In genomic region chr9:131030239-131030977, GRCh38 we compare ENCODE assay signal across 36 cellular contexts. TPM values are rescaled to one million over a fixed set of nuclear protein-coding genes. Genes with fewer than 3 reads are reported as not detected.
"Had no signal": no experiment of that assay in that cellular context is flagged by ENCODE, and none has a peak within 500 bp of the region (broad histone marks: within the 10 kb centered on the region; RNA-seq: fewer than 3 reads in every experiment).

No MANE protein-coding gene starts in this region.

- H3K27ac ChIP-seq: adrenal gland, body of pancreas, foreskin keratinocyte, gastrocnemius medialis, heart left ventricle, WERI-Rb-1 had no signal

- H3K4me1 Mint-ChIP-seq: activated B cell treated with CpG ODN at 0.5 μM for 24 hours; activated naive CD4-positive, alpha-beta T cell treated with anti-CD3 and anti-CD28 coated beads, Interleukin-2, amount 50 U/mL, for 24 hours; activated naive CD8-positive, alpha-beta T cell treated with anti-CD3 and anti-CD28 coated beads for 36 hours; activated naive CD8-positive, alpha-beta T cell treated with anti-CD3 and anti-CD28 coated beads, Interleukin-2, amount 50 U/mL, for 24 hours; activated T-helper 17 cell treated with anti-CD3 and anti-CD28 coated beads, Interleukin-2, amount 50 U/mL, for 72 hours had no signal

- H3K27me3 ChIP-seq: adrenal gland, body of pancreas, heart left ventricle had no signal

- H3K4me1 ChIP-seq: adrenal gland, body of pancreas, foreskin keratinocyte, gastrocnemius medialis, heart left ventricle had no signal

- H3K9me3 Mint-ChIP-seq: activated B cell treated with CpG ODN at 0.5 μM for 24 hours; activated CD8-positive, alpha-beta T cell treated with anti-CD3 and anti-CD28 coated beads for 36 hours; activated naive CD4-positive, alpha-beta T cell treated with anti-CD3 and anti-CD28 coated beads for 36 hours; activated naive CD4-positive, alpha-beta T cell treated with anti-CD3 and anti-CD28 coated beads, Interleukin-2, amount 50 U/mL, for 24 hours; activated naive CD8-positive, alpha-beta T cell treated with anti-CD3 and anti-CD28 coated beads for 36 hours; activated naive CD8-positive, alpha-beta T cell treated with anti-CD3 and anti-CD28 coated beads, Interleukin-2, amount 50 U/mL, for 24 hours; activated T-cell treated with anti-CD3 and anti-CD28 coated beads, Interleukin-2, amount 50 U/mL, for 4 hours; activated T-helper 17 cell treated with anti-CD3 and anti-CD28 coated beads, Interleukin-2, amount 50 U/mL, for 72 hours; effector memory CD8-positive, alpha-beta T cell; T-helper 2 cell treated with Interferon-gamma antibody and Interleukin-4, amounts not matched to agents 5 μg/mL and 100 μg/mL, for 36 hours had no signal

- H3K27me3 Mint-ChIP-seq: activated CD8-positive, alpha-beta T cell treated with anti-CD3 and anti-CD28 coated beads for 36 hours; activated naive CD8-positive, alpha-beta T cell treated with anti-CD3 and anti-CD28 coated beads for 36 hours had no signal

- ATAC-seq: activated CD4-positive, CD25-positive, alpha-beta regulatory T cell treated with anti-CD3 and anti-CD28 coated beads, Interleukin-2, amount 50 U/mL, for 24 hours; activated CD8-positive, alpha-beta T cell treated with anti-CD3 and anti-CD28 coated beads for 36 hours; activated naive CD8-positive, alpha-beta T cell treated with anti-CD3 and anti-CD28 coated beads, Interleukin-2, amount 50 U/mL, for 24 hours; activated T-cell treated with anti-CD3 and anti-CD28 coated beads, Interleukin-2, amount 50 U/mL, for 4 hours; activated T-helper 17 cell treated with anti-CD3 and anti-CD28 coated beads, Interleukin-2, amount 50 U/mL, for 72 hours; body of pancreas; effector memory CD8-positive, alpha-beta T cell; esophagus mucosa; foreskin keratinocyte; gastrocnemius medialis; heart left ventricle; T-helper 17 cell had no signal

- H3K4me3 ChIP-seq: adrenal gland, body of pancreas, gastrocnemius medialis, heart left ventricle had no signal

- H3K36me3 ChIP-seq: adrenal gland, gastrocnemius medialis, heart left ventricle, WERI-Rb-1 had no signal

- FAIRE-seq: colon, endometrium, endothelial cell of umbilical vein had no signal

- H3K4me3 Mint-ChIP-seq: activated B cell treated with CpG ODN at 0.5 μM for 24 hours; activated CD8-positive, alpha-beta T cell treated with anti-CD3 and anti-CD28 coated beads for 36 hours; activated naive CD4-positive, alpha-beta T cell treated with anti-CD3 and anti-CD28 coated beads for 36 hours; activated naive CD4-positive, alpha-beta T cell treated with anti-CD3 and anti-CD28 coated beads, Interleukin-2, amount 50 U/mL, for 24 hours; activated naive CD8-positive, alpha-beta T cell treated with anti-CD3 and anti-CD28 coated beads for 36 hours; activated naive CD8-positive, alpha-beta T cell treated with anti-CD3 and anti-CD28 coated beads, Interleukin-2, amount 50 U/mL, for 24 hours; activated T-cell treated with anti-CD3 and anti-CD28 coated beads, Interleukin-2, amount 50 U/mL, for 4 hours; activated T-helper 17 cell treated with anti-CD3 and anti-CD28 coated beads, Interleukin-2, amount 50 U/mL, for 72 hours; effector memory CD8-positive, alpha-beta T cell; T-helper 17 cell; T-helper 2 cell treated with Interferon-gamma antibody and Interleukin-4, amounts not matched to agents 5 μg/mL and 100 μg/mL, for 36 hours had no signal

- H3K27ac Mint-ChIP-seq: activated B cell treated with CpG ODN at 0.5 μM for 24 hours; activated CD8-positive, alpha-beta T cell treated with anti-CD3 and anti-CD28 coated beads for 36 hours; activated naive CD4-positive, alpha-beta T cell treated with anti-CD3 and anti-CD28 coated beads for 36 hours; activated naive CD4-positive, alpha-beta T cell treated with anti-CD3 and anti-CD28 coated beads, Interleukin-2, amount 50 U/mL, for 24 hours; activated naive CD8-positive, alpha-beta T cell treated with anti-CD3 and anti-CD28 coated beads for 36 hours; activated naive CD8-positive, alpha-beta T cell treated with anti-CD3 and anti-CD28 coated beads, Interleukin-2, amount 50 U/mL, for 24 hours; activated T-helper 17 cell treated with anti-CD3 and anti-CD28 coated beads, Interleukin-2, amount 50 U/mL, for 72 hours; effector memory CD8-positive, alpha-beta T cell; T-helper 17 cell; T-helper 2 cell treated with Interferon-gamma antibody and Interleukin-4, amounts not matched to agents 5 μg/mL and 100 μg/mL, for 36 hours had no signal

- H3K9me3 ChIP-seq: adrenal gland, body of pancreas, gastrocnemius medialis, heart left ventricle had no signal

- DNase-seq: activated B cell treated with CpG ODN at 0.5 μM for 24 hours; activated CD4-positive, alpha-beta T cell treated with anti-CD3 and anti-CD28 coated beads for 48 hours; activated CD4-positive, alpha-beta T cell treated with anti-CD3 and anti-CD28 coated beads, Interleukin-2, amount 50 U/mL, for 1 hour; activated CD4-positive, alpha-beta T cell treated with anti-CD3 and anti-CD28 coated beads, Interleukin-2, amount 50 U/mL, for 48 hours; activated CD8-positive, alpha-beta memory T cell treated with anti-CD3 and anti-CD28 coated beads for 24 hours; activated CD8-positive, alpha-beta T cell treated with anti-CD3 and anti-CD28 coated beads for 36 hours; activated effector memory CD4-positive, alpha-beta T cell treated with Interleukin-2 at 50 U/mL for 16 hours; activated naive CD4-positive, alpha-beta T cell treated with anti-CD3 and anti-CD28 coated beads for 36 hours; activated naive CD8-positive, alpha-beta T cell treated with anti-CD3 and anti-CD28 coated beads for 36 hours; activated naive CD8-positive, alpha-beta T cell treated with anti-CD3 and anti-CD28 coated beads, Interleukin-2, amount 50 U/mL, for 24 hours; activated T-cell treated with anti-CD3 and anti-CD28 coated beads, Interleukin-2, amount 50 U/mL, for 4 hours; adrenal gland; amygdala; aorta; body of pancreas; caudate nucleus; cortex of kidney; dermis blood vessel endothelial cell; effector CD4-positive, alpha-beta T cell; effector memory CD8-positive, alpha-beta T cell; foreskin keratinocyte; gastrocnemius medialis; glutamatergic neuron; T-helper 1 cell; T-helper 17 cell; T1000; WERI-Rb-1 had no signal

- H3K36me3 Mint-ChIP-seq: activated naive CD4-positive, alpha-beta T cell treated with anti-CD3 and anti-CD28 coated beads, Interleukin-2, amount 50 U/mL, for 24 hours; activated naive CD8-positive, alpha-beta T cell treated with anti-CD3 and anti-CD28 coated beads for 36 hours had no signal

RNA-seq across cellular contexts. Expression of gene LAMC3, which starts 21.4 kb away (rescaled TPM):
- total RNA-seq: activated B cell treated with CpG ODN at 0.5 μM for 24 hours, foreskin keratinocyte had no signal
- polyA plus RNA-seq: foreskin keratinocyte had no signal
